ENCODE assay signal across 15 cellular contexts in the genomic region with DNA sequence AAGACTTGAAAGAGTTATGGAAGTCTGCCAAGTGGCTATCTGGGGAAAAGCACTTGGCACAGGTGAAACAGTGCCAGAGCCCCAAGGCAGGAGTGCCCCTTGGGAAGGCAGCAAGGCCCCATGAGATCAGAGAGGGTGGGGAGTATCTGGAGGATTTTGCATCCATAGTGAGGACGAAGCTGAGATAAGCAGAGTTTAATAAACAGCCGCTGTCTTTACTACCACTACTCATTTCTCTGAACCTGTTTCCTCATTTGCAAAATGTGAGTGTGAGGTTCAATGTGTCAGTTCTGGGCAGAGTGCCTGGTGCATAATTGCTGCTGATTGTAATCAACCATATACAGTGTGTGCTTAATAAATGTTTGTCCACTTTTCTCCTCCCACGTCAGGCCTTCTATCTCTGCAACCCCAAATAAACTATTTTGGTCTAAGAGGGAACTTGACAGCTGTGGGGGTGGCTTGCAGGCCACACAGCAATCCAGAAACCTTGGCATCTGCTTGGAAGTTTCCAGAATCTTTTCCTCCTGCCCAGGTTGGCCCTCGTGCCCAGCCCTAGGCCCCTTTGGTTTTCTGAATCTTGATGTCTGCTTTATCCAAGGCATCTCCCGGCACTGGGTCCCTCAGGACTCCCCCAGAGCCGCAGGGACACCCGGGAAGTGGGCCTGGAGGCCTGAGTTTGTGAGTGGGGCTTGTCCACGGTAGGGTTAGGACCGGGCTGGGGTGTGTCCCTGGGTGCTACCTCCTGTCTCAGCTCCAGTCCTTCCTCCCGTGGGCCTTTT. TPM values are rescaled to one million over a fixed set of nuclear protein-coding genes. Genes with fewer than 3 reads are reported as not detected.
A peak's percentile ranks its signal among the peaks of the same experiment; 100 is the strongest.
DNase-seq lines count a peak whose midpoint lies in the region; ATAC-seq, FAIRE-seq and TF ChIP-seq lines count a peak whose summit lies in the region.
"Had no signal": no experiment of that assay in that cellular context is flagged by ENCODE, and none has a peak within 500 bp of the region (broad histone marks: within the 10 kb centered on the region; RNA-seq: fewer than 3 reads in every experiment).

No MANE protein-coding gene starts in this region.

- CTCF ChIA-PET in HCT116 (lab: Charles Lee) = interaction anchor here (1.3 kb wide), 1 partner anchor 9 kb away, joined by 3 read pairs; no protein-coding TSS in a partner anchor

- ATAC-seq in HCT116 = no peak
- ATAC-seq: activated CD8-positive, alpha-beta T cell treated with anti-CD3 and anti-CD28 coated beads, Interleukin-2, amount 10 ng/mL, durations not matched to agents 7 days and 5 days had no signal

- peaks cover 26 to 38% of the 10 kb centered on the region in 2 experiments for H3K4me1 ChIP-seq in HCT116 (ENCODE audit: control insufficient read depth in 1 of 2, insufficient read depth in 2 of 2, low read length in 2 of 2)

- no peak for TF ChIP-seq RAD21 in HCT116 (IDR thresholded peaks at IDR 0.05; ENCODE audit: low read depth)

- 0 out of 2 replicates have a peak overlapping the region, but pooled peaks have one; percentile 23 for H3K4me2 ChIP-seq in HCT116 (ENCODE audit: low read length)

- no peaks in the 10 kb centered on the region for H3K9me2 ChIP-seq in HCT116 (ENCODE audit: insufficient read depth)

- H3K27me3 Mint-ChIP-seq in nephron (ENCODE audit: low read depth) = no peaks in the 10 kb centered on the region

- H3K79me2 ChIP-seq in HCT116 (ENCODE audit: insufficient read depth, low read length) = peaks cover 3% of the 10 kb centered on the region; the same call in 1 of the 2 replicates

- TF ChIP-seq POLR2A in HCT116 (IDR thresholded peaks at IDR 0.05; ENCODE audit: borderline replicate concordance, extremely low read depth, insufficient read depth, insufficient read length) = no peak

- no peak overlapping the region for H3K27ac ChIP-seq in HCT116 (ENCODE audit: low read depth, low read length)
- H3K27ac ChIP-seq: neutrophil, tibial nerve had no signal

- H3K27me3 ChIP-seq in HCT116 (ENCODE audit: insufficient read depth, low read length) (no peaks in the 10 kb centered on the region), bronchial epithelial cell (ENCODE audit: control insufficient read depth, insufficient read depth, low read length) (no peaks in the 10 kb centered on the region)
- H3K27me3 ChIP-seq: neutrophil, tibial nerve had no signal

- peak overlapping the region in 1 of 3 experiments; percentile 63 for H3K4me3 Mint-ChIP-seq in nephron
- H3K4me3 Mint-ChIP-seq: activated CD8-positive, alpha-beta T cell treated with anti-CD3 and anti-CD28 coated beads, Interleukin-2, amount 10 ng/mL, durations not matched to agents 7 days and 5 days had no signal

- H3K4me3 ChIP-seq in HCT116 (replicated peaks in 1 of 2; ENCODE audit: low read depth in 1 of 2, low read length in 2 of 2) (no peak overlapping the region), bronchial epithelial cell (ENCODE audit: low read depth, low read length) (no peak overlapping the region)
- H3K4me3 ChIP-seq: tibial nerve had no signal

- no peaks in the 10 kb centered on the region for H3K9me3 ChIP-seq in HCT116 (ENCODE audit: control insufficient read depth in 1 of 2, insufficient read depth in 1 of 2, low read depth in 1 of 2, low read length in 2 of 2)
- H3K9me3 ChIP-seq: neutrophil, tibial nerve had no signal

- RAD21 ChIA-PET in HCT116 (lab: Charles Lee; ENCODE audit: low non-redundant PET in 1 of 2, low total read pairs in 2 of 2, uncharacterized antibody in 2 of 2, unreplicated experiment in 2 of 2) = no interaction called here

- POLR2A ChIA-PET in HCT116 (lab: Charles Lee) = no interaction called here

- TF ChIP-seq CTCF in HCT116 (IDR thresholded peaks at IDR 0.05 in 2 of 3, conservative IDR thresholded peaks at IDR 0.05 in 1 of 3; ENCODE audit: borderline replicate concordance in 1 of 3, insufficient read depth in 1 of 3, low read depth in 2 of 3, low read length in 2 of 3) (no peak), bronchial epithelial cell (IDR thresholded peaks at IDR 0.05; ENCODE audit: insufficient read depth, low read length, severe bottlenecking) (no peak), nephron (IDR thresholded peaks at IDR 0.05; ENCODE audit: unreplicated experiment in 3 of 3) (no peak)

- in situ Hi-C loops in ACHN (cut with HindIII; ENCODE audit: low pct_ligation_motif_present, low pct_unique_long_range_greater_than_20kb, low sequenced_read_pairs) = no loop called here

- BruUV-seq in HCT116 (replicated peaks; lab: Mats Ljungman, UMichigan) = no TSS peak

- peak overlapping the region in 2 of 3 experiments; percentile 52 to 56 for H3K27ac Mint-ChIP-seq in nephron
- H3K27ac Mint-ChIP-seq: activated CD8-positive, alpha-beta T cell treated with anti-CD3 and anti-CD28 coated beads, Interleukin-2, amount 10 ng/mL, durations not matched to agents 7 days and 5 days had no signal

- no peak for DNase-seq in HCT116 (ENCODE audit: low read depth, low spot score)
- peak; percentile 36 for DNase-seq in NCI-H2171 (lab: John Stamatoyannopoulos, UW)
- peak; percentile 47 for DNase-seq in bronchial epithelial cell (ENCODE audit: low read depth)
- DNase-seq in ACHN = no peak
- no peak for DNase-seq in posterior vena cava (ENCODE audit: low spot score)
- DNase-seq in NOMO-1 treated with DMSO at 0.1 percent for 48 hours (lab: John Stamatoyannopoulos, UW; ENCODE audit: unreplicated experiment) = no peak
- DNase-seq: activated CD8-positive, alpha-beta T cell treated with anti-CD3 and anti-CD28 coated beads, Interleukin-2, amount 10 ng/mL, durations not matched to agents 7 days and 5 days; activated naive CD4-positive, alpha-beta T cell; caudate nucleus; hippocampal formation; KBM-7; T-helper 2 cell had no signal

- H3K9ac ChIP-seq in HCT116 (ENCODE audit: low read length) = no peak overlapping the region

- intact Hi-C loops in HCT116 (cut with micrococcal nuclease) (no loop called here), posterior vena cava (cut with DNase I) (no loop called here)

- peaks cover 4% of the 10 kb centered on the region for H3K36me3 Mint-ChIP-seq in nephron (ENCODE audit: low read depth)

- H4K20me1 ChIP-seq in HCT116 (ENCODE audit: insufficient read depth) = no peaks in the 10 kb centered on the region

- H3K9me3 Mint-ChIP-seq in nephron = no peaks in the 10 kb centered on the region

- H2AFZ ChIP-seq in HCT116 (ENCODE audit: low read depth, low read length, poor library complexity, severe bottlenecking) = no peak overlapping the region

- no peak for FAIRE-seq in bronchial epithelial cell (lab: Jason Lieb, UNC)

- peaks cover 45% of the 10 kb centered on the region for H3K4me1 Mint-ChIP-seq in nephron

- H3K36me3 ChIP-seq in HCT116 (ENCODE audit: control insufficient read depth in 1 of 2, insufficient read depth in 2 of 2, low read length in 2 of 2) (no peaks in the 10 kb centered on the region), bronchial epithelial cell (ENCODE audit: control insufficient read depth, insufficient read depth, low read length) (peaks cover 2% of the 10 kb centered on the region)
- H3K36me3 ChIP-seq: neutrophil had no signal

TF ChIP-seq in HCT116, 20 proteins besides CTCF, POLR2A, EP300 and RAD21 (continues in another document):
- no peak for TF ChIP-seq POLR2AphosphoS5 (IDR thresholded peaks at IDR 0.05; ENCODE audit: low read depth, low read length)
- no peak for TF ChIP-seq ELF1 (IDR thresholded peaks at IDR 0.05; ENCODE audit: borderline replicate concordance, low read depth)
- no peak for TF ChIP-seq SIN3A (IDR thresholded peaks at IDR 0.05; ENCODE audit: low read depth)
- TF ChIP-seq EGR1 (IDR thresholded peaks at IDR 0.05; ENCODE audit: low read depth) = no peak
- no peak for TF ChIP-seq ZBTB33 (IDR thresholded peaks at IDR 0.05; ENCODE audit: extremely low read depth, insufficient replicate concordance, low read length)
- TF ChIP-seq ATF3 (IDR thresholded peaks at IDR 0.05) = no peak
- no peak for TF ChIP-seq JUND (IDR thresholded peaks at IDR 0.05)
- no peak for TF ChIP-seq EZH2phosphoT487 (IDR thresholded peaks at IDR 0.05; ENCODE audit: borderline replicate concordance)
- TF ChIP-seq YY1 (IDR thresholded peaks at IDR 0.05; ENCODE audit: extremely low read depth, insufficient replicate concordance, low read depth, low read length) = no peak
- no peak for TF ChIP-seq SRF (IDR thresholded peaks at IDR 0.05; ENCODE audit: low read depth)
- TF ChIP-seq TCF7L2 (IDR thresholded peaks at IDR 0.05; ENCODE audit: borderline replicate concordance, extremely low read depth, insufficient read depth, insufficient read length) = no peak
- no peak for TF ChIP-seq FOSL1 (IDR thresholded peaks at IDR 0.05; ENCODE audit: low read depth)
- TF ChIP-seq CEBPB (IDR thresholded peaks at IDR 0.05; ENCODE audit: low read depth) = no peak
- TF ChIP-seq ZNF274 (IDR thresholded peaks at IDR 0.05; ENCODE audit: low read depth, low read length) = no peak
- no peak for TF ChIP-seq EZH2 (IDR thresholded peaks at IDR 0.05)

RNA-seq across cellular contexts. Expression of gene ABCB9, which starts 4.5 kb away (rescaled TPM):
- 14.7 TPM for total RNA-seq in HCT116 (2021; ENCODE audit: unreplicated experiment)
- polyA plus RNA-seq in HCT116 (2012) = 9.8 and 10.6 TPM in 2 replicates
- 2.3 and 3.4 TPM in 2 replicates for total RNA-seq in bronchial epithelial cell
- total RNA-seq in posterior vena cava = 1 to 10 TPM; 3.4 to 5.3 TPM

RNA-seq across cellular contexts. Expression of gene OGFOD2, which starts 13.3 kb away (rescaled TPM):
- 29.5 TPM for total RNA-seq in HCT116 (2021; ENCODE audit: unreplicated experiment)
- 24.1 and 26.2 TPM in 2 replicates for polyA plus RNA-seq in HCT116 (2012)
- total RNA-seq in bronchial epithelial cell = 15.0 and 17.0 TPM in 2 replicates
- 1 to 10 TPM; 7.6 to 9.6 TPM for total RNA-seq in posterior vena cava

RNA-seq across cellular contexts. Expression of gene ARL6IP4, which starts 18.7 kb away (rescaled TPM):
- 128 TPM for total RNA-seq in HCT116 (2021; ENCODE audit: unreplicated experiment)
- 178 and 187 TPM in 2 replicates for polyA plus RNA-seq in HCT116 (2012)
- 158 and 237 TPM in 2 replicates for total RNA-seq in bronchial epithelial cell
- 100 to 1,000 TPM; 125 to 132 TPM for total RNA-seq in posterior vena cava

Comparison
In these comparisons a context has a peak if more than half of its experiments do, and no peak if none do; other contexts are left out.
1. DNase-seq: peak in NCI-H2171 (single experiment) and bronchial epithelial cell (single experiment); none in HCT116 (single experiment), ACHN (single experiment), posterior vena cava (single experiment) and NOMO-1 treated with DMSO at 0.1 percent for 48 hours (single experiment).